ENCODE assay signal across 23 cellular contexts in the genomic region with DNA sequence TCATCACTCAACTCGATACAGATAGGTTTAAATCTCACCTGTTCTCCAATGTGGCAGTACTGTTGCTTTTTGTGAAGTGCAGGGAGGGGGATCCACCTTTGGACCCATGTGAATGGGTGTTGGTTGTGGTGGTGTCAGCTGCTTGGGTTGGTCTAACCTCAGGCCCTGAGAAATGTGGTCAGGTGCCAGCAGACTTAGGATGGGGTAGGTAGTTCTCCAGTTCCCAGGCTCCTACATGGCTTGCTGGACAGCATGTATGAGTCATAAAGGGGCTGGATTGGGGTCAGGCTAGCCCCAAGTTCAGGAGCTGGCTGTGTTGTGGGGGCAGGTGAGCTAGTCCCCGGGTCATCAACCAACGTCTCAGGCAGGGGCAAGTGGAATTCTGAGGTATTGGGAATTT.
DNase-seq lines count a peak whose midpoint lies in the region; ATAC-seq and TF ChIP-seq lines count a peak whose summit lies in the region.
"Had no signal": no experiment of that assay in that cellular context is flagged by ENCODE, and none has a peak within 500 bp of the region (broad histone marks: within the 10 kb centered on the region; RNA-seq: fewer than 3 reads in every experiment).

No MANE protein-coding gene starts in this region.

- intact Hi-C loops in natural killer cell (cut with micrococcal nuclease): no loop called here

- ATAC-seq in HG02884 (IDR thresholded peaks at IDR 0.05; ENCODE audit: unreplicated experiment): no peak
- no peak for ATAC-seq in GM19395 (IDR thresholded peaks at IDR 0.05; ENCODE audit: unreplicated experiment)
- no peak for ATAC-seq in natural killer cell
- ATAC-seq: A549, GM12878, HepG2, K562, Panc1 had no signal

- peaks cover 8% of the 10 kb centered on the region for H3K36me3 Mint-ChIP-seq in natural killer cell

- peaks cover 11% of the 10 kb centered on the region for H3K4me1 ChIP-seq in ACC112 (ENCODE audit: control insufficient read depth, insufficient read depth, low read length, unreplicated experiment)
- no peaks in the 10 kb centered on the region for H3K4me1 ChIP-seq in osteoblast (ENCODE audit: insufficient read depth, low read length)
- H3K4me1 ChIP-seq: A549, BE2C had no signal

- no peak overlapping the region for H3K4me3 Mint-ChIP-seq in natural killer cell

- H3K9me3 ChIP-seq in osteoblast (ENCODE audit: low read depth, low read length): peaks cover 1% of the 10 kb centered on the region
- H3K9me3 ChIP-seq: BE2C had no signal

- H3K4me2 ChIP-seq in osteoblast (ENCODE audit: insufficient read depth, low read length): no peak overlapping the region
- H3K4me2 ChIP-seq: A549 had no signal

- H3K79me2 ChIP-seq in ACC112 (ENCODE audit: control insufficient read depth, insufficient read depth, low read length, unreplicated experiment) (no peaks in the 10 kb centered on the region), osteoblast (ENCODE audit: insufficient read depth, low read length) (no peaks in the 10 kb centered on the region)

- no peak overlapping the region for H2AFZ ChIP-seq in ACC112 (ENCODE audit: low read length, unreplicated experiment)
- H2AFZ ChIP-seq in osteoblast (ENCODE audit: low read length): no peak overlapping the region

- H3K27me3 Mint-ChIP-seq in natural killer cell (ENCODE audit: low read depth in 2 of 2): no peaks in the 10 kb centered on the region

- no peak overlapping the region for H3K4me3 ChIP-seq in ACC112 (ENCODE audit: low read depth, low read length)
- no peak overlapping the region for H3K4me3 ChIP-seq in osteoblast (ENCODE audit: insufficient read depth, low read length)
- H3K4me3 ChIP-seq: A549, GM12878, K562, SK-N-MC had no signal

- DNase-seq in HT1080 (ENCODE audit: low read depth): peak; percentile 88
- DNase-seq in SW480 (ENCODE audit: low spot score): peak; percentile 1
- peak; percentile 26 for DNase-seq in osteoblast (ENCODE audit: insufficient read length, low spot score, missing footprints)
- no peak for DNase-seq in natural killer cell
- DNase-seq: BE2C, DMS79, GOT3, NCI-H1092 treated with DMSO at 0.1 percent for 48 hours, NCI-H1436 treated with DMSO at 0.1 percent for 48 hours, NCI-H1930, NCI-H2227 treated with DMSO at 0.1 percent for 48 hours, NCI-H510A, SW 1271, T-helper 2 cell had no signal

- H3K27ac ChIP-seq in ACC112 (ENCODE audit: low read depth, low read length): peak overlapping the region; percentile 64; the same call in 1 of the 2 replicates
- H3K27ac ChIP-seq in osteoblast (ENCODE audit: low read depth, low read length): no peak overlapping the region
- H3K27ac ChIP-seq: A549, SK-N-MC had no signal

- H3K4me1 Mint-ChIP-seq in natural killer cell: no peaks in the 10 kb centered on the region

- H3K27me3 ChIP-seq in ACC112 (ENCODE audit: insufficient read depth, low read length) (no peaks in the 10 kb centered on the region), osteoblast (ENCODE audit: insufficient read depth, low read length) (no peaks in the 10 kb centered on the region)
- H3K27me3 ChIP-seq: BE2C had no signal

- no peaks in the 10 kb centered on the region for H4K20me1 ChIP-seq in osteoblast (ENCODE audit: insufficient read depth, low read length)

- peaks cover 14 to 25% of the 10 kb centered on the region in 2 donors for H3K9me3 Mint-ChIP-seq in natural killer cell

- H3K27ac Mint-ChIP-seq in natural killer cell: no peak overlapping the region

- H3K36me3 ChIP-seq in ACC112 (ENCODE audit: insufficient read depth, low read length) (no peaks in the 10 kb centered on the region), osteoblast (ENCODE audit: insufficient read depth, low read length) (no peaks in the 10 kb centered on the region)
- H3K36me3 ChIP-seq: BE2C had no signal

- TF ChIP-seq CTCF in osteoblast (IDR thresholded peaks at IDR 0.05; ENCODE audit: extremely low read depth, low read depth, low read length): no peak
- TF ChIP-seq CTCF in natural killer cell (IDR thresholded peaks at IDR 0.05): no peak
